ENCODE assay signal across 8 cellular contexts in the genomic region with DNA sequence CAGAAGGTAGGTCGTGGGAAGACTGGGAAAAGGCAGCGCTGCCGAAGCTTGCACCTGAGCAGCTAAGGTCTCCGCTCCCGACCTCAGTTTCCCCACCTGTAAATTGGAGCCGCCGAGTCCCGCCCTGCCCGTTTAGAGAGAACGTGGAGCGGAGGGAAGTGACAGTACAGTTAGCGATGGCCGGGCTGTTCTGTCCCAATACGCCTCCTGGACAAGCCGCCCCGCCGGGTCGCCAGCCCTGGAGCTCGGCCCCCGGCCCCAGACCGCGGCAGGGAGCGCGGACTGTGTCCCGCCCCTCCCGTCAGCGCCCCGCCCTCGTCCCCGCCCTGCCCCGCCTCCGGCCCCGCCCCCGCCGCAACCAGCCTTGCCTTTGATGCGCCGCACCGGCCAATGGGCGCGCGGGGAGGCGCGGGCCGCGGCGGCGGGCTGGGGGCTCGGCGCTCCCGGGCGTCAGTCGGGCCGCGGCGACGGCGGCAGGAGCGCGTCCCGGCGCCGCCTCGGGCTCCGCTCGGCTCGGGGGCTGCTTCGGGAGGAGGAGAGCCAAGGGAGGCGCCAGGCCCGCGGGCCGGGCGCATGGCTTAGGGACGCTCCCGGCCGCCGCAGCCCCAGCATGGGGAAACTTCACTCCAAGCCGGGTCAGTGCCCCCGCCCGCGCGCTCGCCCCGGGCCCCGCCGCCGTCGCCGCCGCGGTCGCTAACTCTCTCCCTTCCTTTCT. TPM values are rescaled to one million over a fixed set of nuclear protein-coding genes. Genes with fewer than 3 reads are reported as not detected.
DNase-seq lines count a peak whose midpoint lies in the region; ATAC-seq and TF ChIP-seq lines count a peak whose summit lies in the region.

A gene with protein sequence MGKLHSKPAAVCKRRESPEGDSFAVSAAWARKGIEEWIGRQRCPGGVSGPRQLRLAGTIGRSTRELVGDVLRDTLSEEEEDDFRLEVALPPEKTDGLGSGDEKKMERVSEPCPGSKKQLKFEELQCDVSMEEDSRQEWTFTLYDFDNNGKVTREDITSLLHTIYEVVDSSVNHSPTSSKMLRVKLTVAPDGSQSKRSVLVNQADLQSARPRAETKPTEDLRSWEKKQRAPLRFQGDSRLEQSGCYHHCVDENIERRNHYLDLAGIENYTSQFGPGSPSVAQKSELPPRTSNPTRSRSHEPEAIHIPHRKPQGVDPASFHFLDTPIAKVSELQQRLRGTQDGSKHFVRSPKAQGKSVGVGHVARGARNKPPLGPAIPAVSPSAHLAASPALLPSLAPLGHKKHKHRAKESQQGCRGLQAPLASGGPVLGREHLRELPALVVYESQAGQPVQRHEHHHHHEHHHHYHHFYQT (plus strand): TSS at position 453 of the 715 bp plus-strand sequence. CDS start 158 bp downstream, at position 611.

- H3K4me3 ChIP-seq in epithelial cell of esophagus (ENCODE audit: low read length) = peak within 1 kb of the TSS; percentile 59

- peak; percentile 85 for ATAC-seq in HG03025 (IDR thresholded peaks at IDR 0.05; ENCODE audit: low FRiP score, unreplicated experiment)

- no peak for TF ChIP-seq CTCF in epithelial cell of esophagus (IDR thresholded peaks at IDR 0.05; ENCODE audit: insufficient read depth, low read depth, low read length, missing control alignments)

- peak; percentile 34 for DNase-seq in NCI-H2196 (lab: John Stamatoyannopoulos, UW; ENCODE audit: unreplicated experiment)
- no peak for DNase-seq in NCI-H2196 treated with DMSO at 0.1 percent for 48 hours (lab: John Stamatoyannopoulos, UW; ENCODE audit: unreplicated experiment)
- peak; percentile 6 for DNase-seq in NCI-H526 treated with DMSO at 0.1 percent for 48 hours (lab: John Stamatoyannopoulos, UW)
- peak; percentile 42 for DNase-seq in activated CD8-positive, alpha-beta memory T cell treated with anti-CD3 and anti-CD28 coated beads, Interleukin-2, amount 50 U/mL, for 1 hour (ENCODE audit: extremely low read depth)
- DNase-seq in epithelial cell of esophagus (ENCODE audit: low read depth) = peak; percentile 70
- peak; percentile 67 for DNase-seq in mucosa of gallbladder (ENCODE audit: low spot score)
- peak; percentile 53 for DNase-seq in stimulated activated CD8-positive, alpha-beta memory T cell treated with anti-CD3 and anti-CD28 coated beads, Interleukin-4, amount 100 ng/mL, for 24 hours (ENCODE audit: low read depth)

RNA-seq across cellular contexts. Expression of the gene that starts here (rescaled TPM):
- total RNA-seq in mucosa of gallbladder = 32.0 TPM
